ENCODE assay signal across 1 cellular context in the genomic region with DNA sequence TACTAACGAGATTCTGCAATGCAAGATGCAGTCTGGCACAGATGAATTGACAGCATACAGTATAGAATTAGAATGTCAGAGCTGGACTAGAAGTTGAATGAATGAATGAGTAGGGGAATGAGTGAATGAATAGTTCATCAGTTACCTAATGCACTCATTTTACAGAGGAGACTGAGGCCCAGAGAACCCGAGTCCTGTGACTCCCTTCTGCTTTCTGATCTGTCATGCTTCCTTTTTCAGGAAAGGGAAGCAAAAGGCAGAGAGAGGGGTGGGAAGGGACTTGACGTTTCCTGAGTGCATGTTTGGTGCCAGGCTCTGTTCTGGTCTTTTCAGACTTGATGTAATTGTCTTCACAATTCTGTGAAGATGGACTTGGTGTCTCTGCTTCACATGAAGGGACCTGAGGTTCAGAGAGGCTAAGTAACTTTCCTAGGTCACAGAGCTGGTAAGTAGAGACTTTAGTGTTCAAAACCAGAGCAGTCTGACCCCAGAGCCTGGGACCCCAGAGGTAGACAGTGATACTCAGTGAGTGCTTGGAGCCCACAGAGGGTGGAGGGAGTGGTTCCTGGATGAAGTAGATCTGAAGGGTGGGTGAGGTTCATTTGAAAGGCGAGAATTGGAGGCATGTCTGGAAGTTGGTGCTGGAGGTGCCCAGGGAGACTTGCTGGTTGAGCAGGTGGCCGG.
TF ChIP-seq lines count a peak whose summit lies in the region.

No MANE protein-coding gene starts in this region.

TF ChIP-seq in K562, 482 proteins besides CTCF, POLR2A, EP300 and RAD21:
- no peak for TF ChIP-seq MAX (CRISPR knock-in tag; IDR thresholded peaks at IDR 0.05)
- TF ChIP-seq ZNF507 (tag; conservative IDR thresholded peaks at IDR 0.05): no peak
- peak; percentile 83 for TF ChIP-seq ZNF24 (IDR thresholded peaks at IDR 0.05)
- TF ChIP-seq NR2C2 (CRISPR knock-in tag; IDR thresholded peaks at IDR 0.05): peak; percentile 36; the same call in 1 of the 2 replicates
- no peak for TF ChIP-seq NR2C2 (tag; IDR thresholded peaks at IDR 0.05)
